1 cellular context compared by ENCODE assay signal in the genomic region with DNA sequence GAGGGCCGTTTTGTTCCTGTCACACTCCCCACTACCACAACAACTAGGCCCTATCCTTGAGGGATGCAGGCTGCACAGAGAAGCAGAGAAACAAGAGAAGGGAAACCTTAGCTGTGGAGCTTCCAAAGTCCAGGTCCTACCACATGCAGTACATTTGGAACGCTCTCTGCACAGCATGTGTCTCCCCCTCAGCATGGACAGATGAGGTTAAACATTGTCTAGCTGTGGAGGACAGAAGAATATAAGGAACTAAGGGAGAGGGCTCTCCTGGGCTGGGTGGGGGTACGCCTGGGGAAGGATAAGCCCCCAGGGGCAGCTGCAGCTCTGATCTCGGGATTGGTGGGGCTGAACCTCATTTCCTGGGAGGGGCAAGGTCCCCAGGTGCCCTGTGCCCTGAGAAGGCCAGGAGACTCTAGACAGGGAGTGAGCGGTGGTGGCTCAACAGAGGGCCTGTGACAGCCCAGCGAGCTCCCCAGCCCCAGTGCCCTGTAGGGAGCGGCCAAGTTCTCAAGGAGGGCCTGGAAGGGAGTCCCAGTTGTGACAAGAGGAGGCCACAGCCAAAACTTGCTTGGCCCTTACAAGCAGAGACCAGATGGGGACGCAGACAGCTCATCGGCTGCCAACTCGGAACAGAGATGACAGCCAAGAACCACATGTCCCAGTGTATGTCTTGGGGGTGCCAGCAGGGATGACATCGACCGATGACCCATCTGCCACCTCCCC.
A peak's percentile ranks its signal among the peaks of the same experiment; 100 is the strongest.
TF ChIP-seq lines count a peak whose summit lies in the region.

No MANE protein-coding gene starts in this region.

TF ChIP-seq in HepG2, 621 proteins besides CTCF, POLR2A, EP300 and RAD21 (continued from another document and continues in another):
- TF ChIP-seq SKIL (CRISPR knock-in tag; IDR thresholded peaks at IDR 0.05; ENCODE audit: borderline replicate concordance) (no peak), MZF1 (CRISPR knock-in tag; IDR thresholded peaks at IDR 0.05; ENCODE audit: borderline replicate concordance) (no peak), ZNF776 (CRISPR knock-in tag; IDR thresholded peaks at IDR 0.05) (no peak), SP2 (CRISPR knock-in tag; IDR thresholded peaks at IDR 0.05) (no peak), ZNF292 (CRISPR knock-in tag; IDR thresholded peaks at IDR 0.05; ENCODE audit: borderline replicate concordance, low read depth) (peak; percentile 56; the same call in 1 of the 2 replicates), POLR2AphosphoS5 (IDR thresholded peaks at IDR 0.05; ENCODE audit: low read depth, low read length) (no peak), ZNF766 (CRISPR knock-in tag; IDR thresholded peaks at IDR 0.05; ENCODE audit: borderline replicate concordance) (no peak), NONO (IDR thresholded peaks at IDR 0.05) (no peak), NONO (CRISPR knock-in tag; conservative IDR thresholded peaks at IDR 0.05) (no peak), ZBTB33 (CRISPR knock-in tag; IDR thresholded peaks at IDR 0.05) (no peak), AHR (CRISPR knock-in tag; IDR thresholded peaks at IDR 0.05) (no peak), REL (CRISPR knock-in tag; conservative IDR thresholded peaks at IDR 0.05) (no peak), ZNF713 (CRISPR knock-in tag; IDR thresholded peaks at IDR 0.05) (0 out of 2 replicates have a peak, but pooled peaks have one; percentile 54), NFATC3 (CRISPR knock-in tag; IDR thresholded peaks at IDR 0.05) (no peak), MYC (CRISPR knock-in tag; IDR thresholded peaks at IDR 0.05; ENCODE audit: borderline replicate concordance) (peak; percentile 65; the same call in 1 of the 2 replicates), ZNF781 (CRISPR knock-in tag; IDR thresholded peaks at IDR 0.05; ENCODE audit: borderline replicate concordance, not compliant biosample characterization) (no peak), ZNF512B (CRISPR knock-in tag; IDR thresholded peaks at IDR 0.05; ENCODE audit: borderline replicate concordance) (peak; percentile 72; the same call in 1 of the 2 replicates), PCBP1 (IDR thresholded peaks at IDR 0.05; ENCODE audit: borderline replicate concordance, low read depth, low read length) (no peak), TMF1 (CRISPR knock-in tag; IDR thresholded peaks at IDR 0.05; ENCODE audit: low read depth) (no peak), ZFP41 (CRISPR knock-in tag; IDR thresholded peaks at IDR 0.05; ENCODE audit: borderline replicate concordance) (no peak), SRSF1 (optimal IDR thresholded peaks at IDR 0.05; ENCODE audit: low read depth, low read length) (no peak), ZNF552 (CRISPR knock-in tag; IDR thresholded peaks at IDR 0.05; ENCODE audit: borderline replicate concordance) (no peak), BHLHE40 (IDR thresholded peaks at IDR 0.05; ENCODE audit: low read length) (no peak), ZNF678 (CRISPR knock-in tag; IDR thresholded peaks at IDR 0.05) (no peak), HNF1A (IDR thresholded peaks at IDR 0.05; ENCODE audit: low read depth) (peak; percentile 69), HNF1A (CRISPR knock-in tag; IDR thresholded peaks at IDR 0.05; ENCODE audit: borderline replicate concordance) (0 out of 2 replicates have a peak, but pooled peaks have one; percentile 9), AGO1 (IDR thresholded peaks at IDR 0.05; ENCODE audit: low read depth, low read length, poor library complexity, severe bottlenecking) (no peak), ZNF124 (CRISPR knock-in tag; IDR thresholded peaks at IDR 0.05) (no peak), ELF1 (CRISPR knock-in tag; IDR thresholded peaks at IDR 0.05) (no peak), ZNF232 (CRISPR knock-in tag; IDR thresholded peaks at IDR 0.05; ENCODE audit: borderline replicate concordance) (0 out of 2 replicates have a peak, but pooled peaks have one; percentile 30)
- TF ChIP-seq, protein P1, sequence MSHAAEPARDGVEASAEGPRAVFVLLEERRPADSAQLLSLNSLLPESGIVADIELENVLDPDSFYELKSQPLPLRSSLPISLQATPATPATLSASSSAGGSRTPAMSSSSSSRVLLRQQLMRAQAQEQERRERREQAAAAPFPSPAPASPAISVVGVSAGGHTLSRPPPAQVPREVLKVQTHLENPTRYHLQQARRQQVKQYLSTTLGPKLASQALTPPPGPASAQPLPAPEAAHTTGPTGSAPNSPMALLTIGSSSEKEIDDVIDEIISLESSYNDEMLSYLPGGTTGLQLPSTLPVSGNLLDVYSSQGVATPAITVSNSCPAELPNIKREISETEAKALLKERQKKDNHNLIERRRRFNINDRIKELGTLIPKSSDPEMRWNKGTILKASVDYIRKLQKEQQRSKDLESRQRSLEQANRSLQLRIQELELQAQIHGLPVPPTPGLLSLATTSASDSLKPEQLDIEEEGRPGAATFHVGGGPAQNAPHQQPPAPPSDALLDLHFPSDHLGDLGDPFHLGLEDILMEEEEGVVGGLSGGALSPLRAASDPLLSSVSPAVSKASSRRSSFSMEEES (CRISPR knock-in tag; IDR thresholded peaks at IDR 0.05) = no peak
- TF ChIP-seq, protein P2, sequence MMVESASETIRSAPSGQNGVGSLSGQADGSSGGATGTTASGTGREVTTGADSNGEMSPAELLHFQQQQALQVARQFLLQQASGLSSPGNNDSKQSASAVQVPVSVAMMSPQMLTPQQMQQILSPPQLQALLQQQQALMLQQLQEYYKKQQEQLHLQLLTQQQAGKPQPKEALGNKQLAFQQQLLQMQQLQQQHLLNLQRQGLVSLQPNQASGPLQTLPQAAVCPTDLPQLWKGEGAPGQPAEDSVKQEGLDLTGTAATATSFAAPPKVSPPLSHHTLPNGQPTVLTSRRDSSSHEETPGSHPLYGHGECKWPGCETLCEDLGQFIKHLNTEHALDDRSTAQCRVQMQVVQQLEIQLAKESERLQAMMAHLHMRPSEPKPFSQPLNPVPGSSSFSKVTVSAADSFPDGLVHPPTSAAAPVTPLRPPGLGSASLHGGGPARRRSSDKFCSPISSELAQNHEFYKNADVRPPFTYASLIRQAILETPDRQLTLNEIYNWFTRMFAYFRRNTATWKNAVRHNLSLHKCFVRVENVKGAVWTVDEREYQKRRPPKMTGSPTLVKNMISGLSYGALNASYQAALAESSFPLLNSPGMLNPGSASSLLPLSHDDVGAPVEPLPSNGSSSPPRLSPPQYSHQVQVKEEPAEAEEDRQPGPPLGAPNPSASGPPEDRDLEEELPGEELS (CRISPR knock-in tag; IDR thresholded peaks at IDR 0.05) = 0 out of 2 replicates have a peak, but pooled peaks have one; percentile 24
- TF ChIP-seq, protein P3, sequence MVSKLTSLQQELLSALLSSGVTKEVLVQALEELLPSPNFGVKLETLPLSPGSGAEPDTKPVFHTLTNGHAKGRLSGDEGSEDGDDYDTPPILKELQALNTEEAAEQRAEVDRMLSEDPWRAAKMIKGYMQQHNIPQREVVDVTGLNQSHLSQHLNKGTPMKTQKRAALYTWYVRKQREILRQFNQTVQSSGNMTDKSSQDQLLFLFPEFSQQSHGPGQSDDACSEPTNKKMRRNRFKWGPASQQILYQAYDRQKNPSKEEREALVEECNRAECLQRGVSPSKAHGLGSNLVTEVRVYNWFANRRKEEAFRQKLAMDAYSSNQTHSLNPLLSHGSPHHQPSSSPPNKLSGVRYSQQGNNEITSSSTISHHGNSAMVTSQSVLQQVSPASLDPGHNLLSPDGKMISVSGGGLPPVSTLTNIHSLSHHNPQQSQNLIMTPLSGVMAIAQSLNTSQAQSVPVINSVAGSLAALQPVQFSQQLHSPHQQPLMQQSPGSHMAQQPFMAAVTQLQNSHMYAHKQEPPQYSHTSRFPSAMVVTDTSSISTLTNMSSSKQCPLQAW (CRISPR knock-in tag; IDR thresholded peaks at IDR 0.05) = peak; percentile 58; the same call in 1 of the 2 replicates
- TF ChIP-seq, protein P4, sequence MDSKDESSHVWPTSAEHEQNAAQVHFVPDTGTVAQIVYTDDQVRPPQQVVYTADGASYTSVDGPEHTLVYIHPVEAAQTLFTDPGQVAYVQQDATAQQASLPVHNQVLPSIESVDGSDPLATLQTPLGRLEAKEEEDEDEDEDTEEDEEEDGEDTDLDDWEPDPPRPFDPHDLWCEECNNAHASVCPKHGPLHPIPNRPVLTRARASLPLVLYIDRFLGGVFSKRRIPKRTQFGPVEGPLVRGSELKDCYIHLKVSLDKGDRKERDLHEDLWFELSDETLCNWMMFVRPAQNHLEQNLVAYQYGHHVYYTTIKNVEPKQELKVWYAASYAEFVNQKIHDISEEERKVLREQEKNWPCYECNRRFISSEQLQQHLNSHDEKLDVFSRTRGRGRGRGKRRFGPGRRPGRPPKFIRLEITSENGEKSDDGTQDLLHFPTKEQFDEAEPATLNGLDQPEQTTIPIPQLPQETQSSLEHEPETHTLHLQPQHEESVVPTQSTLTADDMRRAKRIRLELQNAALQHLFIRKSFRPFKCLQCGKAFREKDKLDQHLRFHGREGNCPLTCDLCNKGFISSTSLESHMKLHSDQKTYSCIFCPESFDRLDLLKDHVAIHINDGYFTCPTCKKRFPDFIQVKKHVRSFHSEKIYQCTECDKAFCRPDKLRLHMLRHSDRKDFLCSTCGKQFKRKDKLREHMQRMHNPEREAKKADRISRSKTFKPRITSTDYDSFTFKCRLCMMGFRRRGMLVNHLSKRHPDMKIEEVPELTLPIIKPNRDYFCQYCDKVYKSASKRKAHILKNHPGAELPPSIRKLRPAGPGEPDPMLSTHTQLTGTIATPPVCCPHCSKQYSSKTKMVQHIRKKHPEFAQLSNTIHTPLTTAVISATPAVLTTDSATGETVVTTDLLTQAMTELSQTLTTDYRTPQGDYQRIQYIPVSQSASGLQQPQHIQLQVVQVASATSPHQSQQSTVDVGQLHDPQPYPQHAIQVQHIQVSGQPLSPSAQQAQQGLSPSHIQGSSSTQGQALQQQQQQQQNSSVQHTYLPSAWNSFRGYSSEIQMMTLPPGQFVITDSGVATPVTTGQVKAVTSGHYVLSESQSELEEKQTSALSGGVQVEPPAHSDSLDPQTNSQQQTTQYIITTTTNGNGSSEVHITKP (CRISPR knock-in tag; IDR thresholded peaks at IDR 0.05; ENCODE audit: low read depth) = 0 out of 2 replicates have a peak, but pooled peaks have one; percentile 37
